ENCODE assay signal across 8 cellular contexts in genomic region chr4:6783111-6783981, GRCh38. TPM values are rescaled to one million over a fixed set of nuclear protein-coding genes. Genes with fewer than 3 reads are reported as not detected.
DNase-seq lines count a peak whose midpoint lies in the region; ATAC-seq, FAIRE-seq and TF ChIP-seq lines count a peak whose summit lies in the region.

No MANE protein-coding gene starts in this region.

- FAIRE-seq in astrocyte (lab: Jason Lieb, UNC) = no peak

- H3K27ac ChIP-seq in astrocyte (ENCODE audit: low read depth, low read length) = peak overlapping the region; percentile 82
- peak overlapping the region; percentile 98 to 99 for H3K27ac ChIP-seq in aorta (ENCODE audit: low read depth in 1 of 2, low read length in 2 of 2)

- H3K27ac Mint-ChIP-seq in astrocyte (ENCODE audit: unreplicated experiment) = no peak overlapping the region

- H3K4me1 Mint-ChIP-seq in astrocyte (ENCODE audit: low read depth, unreplicated experiment) = peaks cover 25% of the 10 kb centered on the region

- H3K4me3 Mint-ChIP-seq in astrocyte (ENCODE audit: unreplicated experiment) = peak overlapping the region; percentile 90

- H3K4me3 ChIP-seq in astrocyte (ENCODE audit: insufficient read depth, low read depth, low read length) (peak overlapping the region; percentile 89), aorta (ENCODE audit: low read length in 2 of 2) (peak overlapping the region; percentile 90 to 96)

- peak overlapping the region; percentile 100 for H3K4me2 ChIP-seq in astrocyte (ENCODE audit: low read length)

- H3K9me3 ChIP-seq in astrocyte (ENCODE audit: insufficient read depth, low read depth, low read length) (no peaks in the 10 kb centered on the region), aorta (ENCODE audit: control insufficient read depth, low read length) (no peaks in the 10 kb centered on the region)

- DNase-seq in NCI-H146 (lab: John Stamatoyannopoulos, UW) (peak; percentile 87), T-helper 22 cell (ENCODE audit: low read depth) (peak; percentile 80), astrocyte (ENCODE audit: low read depth) (peak; percentile 58), hepatic stellate cell (ENCODE audit: low spot score) (peak; percentile 95), renal cortical epithelial cell (ENCODE audit: low read depth) (peak; percentile 46), aorta (peak; percentile 92 to 96)

- H3K36me3 ChIP-seq in astrocyte (ENCODE audit: insufficient read depth, low read length) (peaks cover 3% of the 10 kb centered on the region), aorta (ENCODE audit: control insufficient read depth in 1 of 2, insufficient read depth in 2 of 2, low read length in 1 of 2) (peaks cover 0 to 2% of the 10 kb centered on the region in 2 donors)

- peaks cover 52% of the 10 kb centered on the region for H3K79me2 ChIP-seq in astrocyte (ENCODE audit: insufficient read depth, low read length)

- intact Hi-C loops in aorta (cut with DNase I) = loop anchor here (5.0 to 10.0 kb wide), 3 partner anchors 51 to 201 kb away; no protein-coding TSS in a partner anchor

- ATAC-seq in GM18499 (IDR thresholded peaks at IDR 0.05; ENCODE audit: insufficient read depth, unreplicated experiment) = peak; percentile 56
- ATAC-seq in HG02798 (IDR thresholded peaks at IDR 0.05; ENCODE audit: poor library complexity, unreplicated experiment) = peak; percentile 72
- peak; percentile 94 for ATAC-seq in aorta (ENCODE audit: low FRiP score)

- TF ChIP-seq CTCF in astrocyte (IDR thresholded peaks at IDR 0.05; ENCODE audit: insufficient read depth, low read depth, low read length) = no peak

- H3K27me3 ChIP-seq in astrocyte (ENCODE audit: insufficient read depth, low read length) (no peaks in the 10 kb centered on the region), aorta (ENCODE audit: control insufficient read depth in 1 of 2, insufficient read depth in 2 of 2, low read length in 1 of 2) (no peaks in the 10 kb centered on the region)

- no peaks in the 10 kb centered on the region for H3K27me3 Mint-ChIP-seq in astrocyte (ENCODE audit: low read depth, unreplicated experiment)

- no peaks in the 10 kb centered on the region for H3K9me3 Mint-ChIP-seq in astrocyte (ENCODE audit: unreplicated experiment)

- H3K4me1 ChIP-seq in astrocyte (ENCODE audit: insufficient read depth, low read length) (peaks cover 7% of the 10 kb centered on the region), aorta (ENCODE audit: control insufficient read depth in 1 of 2, insufficient read depth in 2 of 2, low read length in 2 of 2) (no peaks in the 10 kb centered on the region)

- H3K9ac ChIP-seq in astrocyte (ENCODE audit: low read length) = peak overlapping the region; percentile 95

- peaks cover 4% of the 10 kb centered on the region for H3K36me3 Mint-ChIP-seq in astrocyte (ENCODE audit: low read depth, unreplicated experiment)

- H4K20me1 ChIP-seq in astrocyte (ENCODE audit: insufficient read depth, low read length) = peaks cover 48% of the 10 kb centered on the region

- H2AFZ ChIP-seq in astrocyte (ENCODE audit: low read depth, low read length) = peak overlapping the region; percentile 72

- 1 to 2% methylated on average over 47 to 91 of the region's 91 CpGs for WGBS in aorta, 2 donors

RNA-seq across cellular contexts. Expression of gene KIAA0232, which starts 0.8 kb away (rescaled TPM):
- total RNA-seq in astrocyte = 25.0 and 27.6 TPM in 2 replicates
- total RNA-seq in renal cortical epithelial cell = 43.9 and 59.4 TPM in 2 replicates
- 10 to 100 TPM; 32.0 to 38.8 TPM for total RNA-seq in aorta
- 1 to 10 TPM; 7.9 to 9.2 TPM for polyA plus RNA-seq in aorta

Comparison
In these comparisons a context has a peak if more than half of its experiments do, and no peak if none do; other contexts are left out.
1. Peak in every context shown above with its lines: DNase-seq, ATAC-seq, H3K4me3 ChIP-seq and H3K27ac ChIP-seq.